14 cellular contexts compared by ENCODE assay signal in genomic region chr6:127582777-127583462, GRCh38. TPM values are rescaled to one million over a fixed set of nuclear protein-coding genes. Genes with fewer than 3 reads are reported as not detected.
DNase-seq lines count a peak whose midpoint lies in the region; ATAC-seq and TF ChIP-seq lines count a peak whose summit lies in the region.
"Had no signal": no experiment of that assay in that cellular context is flagged by ENCODE, and none has a peak within 500 bp of the region (broad histone marks: within the 10 kb centered on the region; RNA-seq: fewer than 3 reads in every experiment).

No MANE protein-coding gene starts in this region.

- no peaks in the 10 kb centered on the region for H3K9me3 ChIP-seq in Peyer's patch
- H3K9me3 ChIP-seq: tibial artery had no signal

- peak; percentile 39 for ATAC-seq in GM18861 (IDR thresholded peaks at IDR 0.05; ENCODE audit: unreplicated experiment)
- ATAC-seq in Right ventricle myocardium inferior, result no peak

- no peak for TF ChIP-seq CTCF in Peyer's patch (IDR thresholded peaks at IDR 0.05)

- DNase-seq in HS-5 (ENCODE audit: low read depth) (peak; percentile 53), brain pericyte (ENCODE audit: low read depth, low spot score) (peak; percentile 32), non-pigmented ciliary epithelial cell (ENCODE audit: low read depth) (peak; percentile 49), NCI-H2081 treated with DMSO at 0.1 percent for 48 hours (lab: John Stamatoyannopoulos, UW) (no peak), ureter (ENCODE audit: low spot score) (no peak), Peyer's patch (no peak), Right ventricle myocardium inferior (ENCODE audit: missing footprints) (no peak)
- DNase-seq: DMS153, head of caudate nucleus, mesendoderm, NCI-H1694, tibial artery had no signal

- H3K27ac ChIP-seq in Peyer's patch, result no peak overlapping the region
- H3K27ac ChIP-seq: tibial artery had no signal

- H3K27me3 ChIP-seq in Peyer's patch, result no peaks in the 10 kb centered on the region
- H3K27me3 ChIP-seq: tibial artery had no signal

- no peak for TF ChIP-seq POLR2A in Peyer's patch (IDR thresholded peaks at IDR 0.05)

- no peaks in the 10 kb centered on the region for H3K4me1 ChIP-seq in Peyer's patch
- H3K4me1 ChIP-seq: tibial artery had no signal

- no peaks in the 10 kb centered on the region for H3K36me3 ChIP-seq in Peyer's patch
- H3K36me3 ChIP-seq: tibial artery had no signal

- no peak overlapping the region for H3K4me3 ChIP-seq in Peyer's patch
- H3K4me3 ChIP-seq: tibial artery had no signal

- intact Hi-C loops in Right ventricle myocardium inferior (cut with DNase I), result no loop called here

RNA-seq across cellular contexts. Expression of gene C6orf58, which starts 5.9 kb away (rescaled TPM):
- total RNA-seq in ureter (0.55 TPM), Peyer's patch (not detected), Right ventricle myocardium inferior (not detected)
- total RNA-seq: cerebellum had no signal

Comparison
In these comparisons a context has a peak if more than half of its experiments do, and no peak if none do; other contexts are left out.
1. DNase-seq: peak in HS-5 (single experiment), brain pericyte (single experiment) and non-pigmented ciliary epithelial cell (single experiment); none in NCI-H2081 treated with DMSO at 0.1 percent for 48 hours (single experiment), ureter (single experiment), Peyer's patch (0 of 3) and Right ventricle myocardium inferior (single experiment).